Comparison of ENCODE assay signal across 16 cellular contexts in genomic region chr1:19100008-19100407, GRCh38.
DNase-seq lines count a peak whose midpoint lies in the region; ATAC-seq and TF ChIP-seq lines count a peak whose summit lies in the region.
"Had no signal": no experiment of that assay in that cellular context is flagged by ENCODE, and none has a peak within 500 bp of the region (broad histone marks: within the 10 kb centered on the region; RNA-seq: fewer than 3 reads in every experiment).

No MANE protein-coding gene starts in this region.

- H3K4me1 ChIP-seq in Peyer's patch (peaks cover 0 to 16% (median 0%) of the 10 kb centered on the region in 4 donors), mucosa of rectum (ENCODE audit: control insufficient read depth in 2 of 2, insufficient read depth in 2 of 2, low read length in 2 of 2) (peaks cover 0 to 7% of the 10 kb centered on the region in 2 donors), transverse colon (peaks cover 0 to 12% (median 9%) of the 10 kb centered on the region in 4 donors)
- H3K4me1 ChIP-seq: BLaER1 treated with 17β-estradiol and CSF1 and Interleukin-3, amounts not matched to agents 10 nM and 100 nM had no signal

- H3K27me3 ChIP-seq in Peyer's patch (no peaks in the 10 kb centered on the region), mucosa of rectum (ENCODE audit: control insufficient read depth in 2 of 2, insufficient read depth in 2 of 2, low read length in 2 of 2) (no peaks in the 10 kb centered on the region), transverse colon (no peaks in the 10 kb centered on the region)
- H3K27me3 ChIP-seq: BLaER1 treated with 17β-estradiol and CSF1 and Interleukin-3, amounts not matched to agents 10 nM and 100 nM had no signal

- H3K9me3 ChIP-seq in Peyer's patch (no peaks in the 10 kb centered on the region), mucosa of rectum (ENCODE audit: control insufficient read depth in 2 of 2, low read length in 2 of 2) (no peaks in the 10 kb centered on the region), transverse colon (no peaks in the 10 kb centered on the region)
- H3K9me3 ChIP-seq: BLaER1 treated with 17β-estradiol and CSF1 and Interleukin-3, amounts not matched to agents 10 nM and 100 nM had no signal

- no peak for ATAC-seq in HG02973 (IDR thresholded peaks at IDR 0.05; ENCODE audit: unreplicated experiment)
- ATAC-seq: CD8-positive, alpha-beta T cell; GM12878 had no signal

- DNase-seq in Peyer's patch (no peak), kidney tubule cell (ENCODE audit: low spot score) (peak; percentile 67), transverse colon (no peak), superior temporal gyrus (ENCODE audit: extremely low spot score) (no peak), cerebellar cortex (ENCODE audit: low spot score) (no peak)
- DNase-seq: CD8-positive, alpha-beta T cell; DMS 273 treated with DMSO at 0.1 percent for 48 hours; DMS53; DND-41; EL; H9 had no signal

- in situ Hi-C loops in transverse colon (cut with MboI; ENCODE audit: low pct_ligation_motif_present in 1 of 4, low pct_unique_long_range_greater_than_20kb in 1 of 4, low sequenced_read_pairs in 3 of 4) = loop anchor here in 1 of 4 donors (10.0 kb wide), 1 partner anchor 215 kb away; no protein-coding TSS in a partner anchor

- no peak for TF ChIP-seq EP300 in transverse colon (IDR thresholded peaks at IDR 0.05; ENCODE audit: low read depth)

- peak overlapping the region in 3 of 4 donors; percentile 42 to 71 (median 58) for H3K27ac ChIP-seq in Peyer's patch
- peak overlapping the region; percentile 17 to 40 for H3K27ac ChIP-seq in mucosa of rectum (ENCODE audit: low read depth in 2 of 2, low read length in 2 of 2)
- peak overlapping the region; percentile 39 to 68 (median 59) for H3K27ac ChIP-seq in transverse colon
- H3K27ac ChIP-seq: BLaER1 treated with 17β-estradiol and CSF1 and Interleukin-3, amounts not matched to agents 10 nM and 100 nM; HL-60 had no signal

- H3K4me3 ChIP-seq in Peyer's patch (no peak overlapping the region), mucosa of rectum (ENCODE audit: low read length in 2 of 2) (no peak overlapping the region), transverse colon (no peak overlapping the region)
- H3K4me3 ChIP-seq: BLaER1 treated with 17β-estradiol and CSF1 and Interleukin-3, amounts not matched to agents 10 nM and 100 nM; GM12878 had no signal

- no peak for TF ChIP-seq CTCF in Peyer's patch (IDR thresholded peaks at IDR 0.05)
- TF ChIP-seq CTCF in transverse colon (IDR thresholded peaks at IDR 0.05) = no peak

- no peak overlapping the region for H3K9ac ChIP-seq in mucosa of rectum (ENCODE audit: low read depth in 1 of 2, low read length in 2 of 2)
- H3K9ac ChIP-seq: BLaER1 treated with 17β-estradiol and CSF1 and Interleukin-3, amounts not matched to agents 10 nM and 100 nM had no signal

- 64 to 67% methylated on average over 3 to 6 of the region's 6 CpGs for WGBS in transverse colon (ENCODE audit: low coverage in 1 of 2), 2 donors

- H3K36me3 ChIP-seq in Peyer's patch = peaks cover 0 to 100% (median 3%) of the 10 kb centered on the region in 3 donors
- peaks cover 82 to 95% of the 10 kb centered on the region in 2 donors for H3K36me3 ChIP-seq in mucosa of rectum (ENCODE audit: control insufficient read depth in 2 of 2, insufficient read depth in 2 of 2, low read length in 2 of 2)
- peaks cover 0 to 96% (median 53%) of the 10 kb centered on the region in 4 donors for H3K36me3 ChIP-seq in transverse colon

- intact Hi-C loops in transverse colon (cut with DNase I; ENCODE audit: low total_unique reads) = no loop called here

- no peak for TF ChIP-seq POLR2A in Peyer's patch (IDR thresholded peaks at IDR 0.05)
- no peak for TF ChIP-seq POLR2A in transverse colon (IDR thresholded peaks at IDR 0.05)
